ENCODE assay signal across 8 cellular contexts in the genomic region with DNA sequence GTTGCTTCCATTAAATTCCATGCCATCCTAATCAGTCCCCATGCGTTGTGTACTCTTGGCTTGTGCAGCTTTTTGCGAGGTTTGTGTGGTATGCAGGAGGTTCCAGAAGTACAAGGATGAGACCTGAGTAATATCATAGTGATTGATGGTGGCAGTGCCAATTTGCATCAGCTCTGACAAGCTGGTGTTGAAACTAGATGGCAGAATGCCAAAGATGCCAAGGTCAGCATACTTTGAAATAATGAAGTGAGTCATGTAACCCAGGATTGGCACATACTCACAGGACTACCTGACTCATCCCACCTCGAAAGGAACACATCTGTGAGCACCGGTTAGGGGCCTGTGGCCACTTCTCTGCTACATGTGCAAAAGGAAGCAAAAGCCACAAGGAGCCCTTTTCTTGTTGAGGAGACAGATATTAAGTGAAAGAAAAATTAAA. TPM values are rescaled to one million over a fixed set of nuclear protein-coding genes. Genes with fewer than 3 reads are reported as not detected.
DNase-seq lines count a peak whose midpoint lies in the region; ATAC-seq, FAIRE-seq and TF ChIP-seq lines count a peak whose summit lies in the region.

No MANE protein-coding gene starts in this region.

- DNase-seq in NCI-H1694 (lab: John Stamatoyannopoulos, UW) (peak; percentile 31), endothelial cell of umbilical vein (ENCODE audit: low read depth, low spot score) (peak; percentile 79), prostate gland (ENCODE audit: low spot score) (peak; percentile 82), DMS79 (lab: John Stamatoyannopoulos, UW) (no peak), retina (no peak)
- DNase-seq in activated CD4-positive, alpha-beta T cell treated with anti-CD3 and anti-CD28 coated beads, Interleukin-2, amount 10 ng/mL, durations not matched to agents 7 days and 5 days = peak; percentile 68

- H3K27ac ChIP-seq in endothelial cell of umbilical vein (ENCODE audit: insufficient read depth, low read depth, low read length) (no peak overlapping the region), prostate gland (peak overlapping the region; percentile 43 to 59)

- no peaks in the 10 kb centered on the region for H3K79me2 ChIP-seq in endothelial cell of umbilical vein (ENCODE audit: control insufficient read depth, insufficient read depth, low read length)

- intact Hi-C loops in endothelial cell of umbilical vein (cut with micrococcal nuclease) = loop anchor here (1.0 kb wide), 1 partner anchor 13 kb away; no protein-coding TSS in a partner anchor
- intact Hi-C loops in prostate gland (cut with DNase I) = no loop called here

- H3K4me1 ChIP-seq in endothelial cell of umbilical vein (ENCODE audit: control insufficient read depth, extremely low read depth, insufficient read depth, low read length) (peaks cover 33% of the 10 kb centered on the region), prostate gland (replicated peaks) (peaks cover 11% of the 10 kb centered on the region)

- no peak overlapping the region for H3K4me2 ChIP-seq in endothelial cell of umbilical vein (ENCODE audit: insufficient read depth, low read length)

- POLR2A ChIA-PET in activated CD4-positive, alpha-beta T cell treated with anti-CD3 and anti-CD28 coated beads, Interleukin-2, amount 10 ng/mL, durations not matched to agents 7 days and 5 days (lab: Charles Lee) = no interaction called here
- POLR2A ChIA-PET in endothelial cell of umbilical vein (lab: Charles Lee) = no interaction called here

- no peak overlapping the region for H3K9ac ChIP-seq in endothelial cell of umbilical vein (replicated peaks; ENCODE audit: extremely low read depth, insufficient read depth, low read length)

- no TSS peak for BruUV-seq in endothelial cell of umbilical vein (replicated peaks; lab: Mats Ljungman, UMichigan)

- no peaks in the 10 kb centered on the region for H4K20me1 ChIP-seq in endothelial cell of umbilical vein (replicated peaks; ENCODE audit: control insufficient read depth, extremely low read depth, insufficient read depth, low read length)

- H3K4me1 Mint-ChIP-seq in activated CD4-positive, alpha-beta T cell treated with anti-CD3 and anti-CD28 coated beads, Interleukin-2, amount 10 ng/mL, durations not matched to agents 7 days and 5 days = peaks cover 34% of the 10 kb centered on the region

- no peaks in the 10 kb centered on the region for H3K27me3 Mint-ChIP-seq in activated CD4-positive, alpha-beta T cell treated with anti-CD3 and anti-CD28 coated beads, Interleukin-2, amount 10 ng/mL, durations not matched to agents 7 days and 5 days

- H3K36me3 Mint-ChIP-seq in activated CD4-positive, alpha-beta T cell treated with anti-CD3 and anti-CD28 coated beads, Interleukin-2, amount 10 ng/mL, durations not matched to agents 7 days and 5 days (ENCODE audit: low read depth) = peaks cover 14% of the 10 kb centered on the region

- 26% methylated on average over 4 of the region's 4 CpGs for WGBS in prostate gland

- H3K4me3 ChIP-seq in endothelial cell of umbilical vein (replicated peaks in 1 of 3; ENCODE audit: insufficient read depth in 1 of 3, low read depth in 1 of 3, low read length in 3 of 3) (no peak overlapping the region), prostate gland (no peak overlapping the region)

- peak; percentile 91 for ATAC-seq in GM18505 (IDR thresholded peaks at IDR 0.05; ENCODE audit: unreplicated experiment)
- peak; percentile 81 for ATAC-seq in HG02642 (IDR thresholded peaks at IDR 0.05; ENCODE audit: poor library complexity, unreplicated experiment)

- H3K4me3 Mint-ChIP-seq in activated CD4-positive, alpha-beta T cell treated with anti-CD3 and anti-CD28 coated beads, Interleukin-2, amount 10 ng/mL, durations not matched to agents 7 days and 5 days = no peak overlapping the region

- CTCF ChIA-PET in activated CD4-positive, alpha-beta T cell treated with anti-CD3 and anti-CD28 coated beads, Interleukin-2, amount 10 ng/mL, durations not matched to agents 7 days and 5 days (lab: Charles Lee) = interaction anchor here (0.9 to 1.6 kb wide), 2 partner anchors 13 to 71 kb away, joined by 3 read pairs; no protein-coding TSS in a partner anchor
- CTCF ChIA-PET in endothelial cell of umbilical vein (lab: Charles Lee) = no interaction called here

- H3K27me3 ChIP-seq in endothelial cell of umbilical vein (ENCODE audit: control insufficient read depth in 2 of 2, insufficient read depth in 2 of 2, low read length in 2 of 2) (no peaks in the 10 kb centered on the region), prostate gland (replicated peaks; ENCODE audit: insufficient read depth) (no peaks in the 10 kb centered on the region)

- TF ChIP-seq POLR2A in GM18505 (IDR thresholded peaks at IDR 0.05; ENCODE audit: borderline replicate concordance, extremely low read depth, insufficient read depth, insufficient read length) = no peak
- no peak for TF ChIP-seq POLR2A in endothelial cell of umbilical vein (IDR thresholded peaks at IDR 0.05; ENCODE audit: low read depth, low read length)
- no peak for TF ChIP-seq POLR2A in prostate gland (IDR thresholded peaks at IDR 0.05)

- H3K27ac Mint-ChIP-seq in activated CD4-positive, alpha-beta T cell treated with anti-CD3 and anti-CD28 coated beads, Interleukin-2, amount 10 ng/mL, durations not matched to agents 7 days and 5 days = no peak overlapping the region

- FAIRE-seq in endothelial cell of umbilical vein (lab: Jason Lieb, UNC) = no peak

- H3K9me1 ChIP-seq in endothelial cell of umbilical vein (replicated peaks; ENCODE audit: control insufficient read depth, extremely low read depth, insufficient read depth, low read length) = no peaks in the 10 kb centered on the region

- dilution Hi-C loops in endothelial cell of umbilical vein (cut with MboI; ENCODE audit: extremely low pct_ligation_motif_present, low sequenced_read_pairs) = no loop called here

- H3K9me3 Mint-ChIP-seq in activated CD4-positive, alpha-beta T cell treated with anti-CD3 and anti-CD28 coated beads, Interleukin-2, amount 10 ng/mL, durations not matched to agents 7 days and 5 days = no peaks in the 10 kb centered on the region

- TF ChIP-seq CTCF in endothelial cell of umbilical vein (IDR thresholded peaks at IDR 0.05; ENCODE audit: extremely low read depth in 1 of 2, insufficient read depth in 1 of 2, low read depth in 1 of 2, low read length in 2 of 2) (no peak), prostate gland (IDR thresholded peaks at IDR 0.05) (no peak)

- no peaks in the 10 kb centered on the region for H3K9me3 ChIP-seq in endothelial cell of umbilical vein (replicated peaks; ENCODE audit: control insufficient read depth, insufficient read depth, low read length)
- no peaks in the 10 kb centered on the region for H3K9me3 ChIP-seq in prostate gland

- H2AFZ ChIP-seq in endothelial cell of umbilical vein (ENCODE audit: low read depth, low read length) = no peak overlapping the region

- H3K36me3 ChIP-seq in endothelial cell of umbilical vein (ENCODE audit: control insufficient read depth in 2 of 2, extremely low read depth in 1 of 2, insufficient read depth in 2 of 2, low read length in 2 of 2) (no peaks in the 10 kb centered on the region), prostate gland (no peaks in the 10 kb centered on the region)

TF ChIP-seq in endothelial cell of umbilical vein, 7 proteins besides CTCF, POLR2A, EP300 and RAD21:
- TF ChIP-seq, protein P1, sequence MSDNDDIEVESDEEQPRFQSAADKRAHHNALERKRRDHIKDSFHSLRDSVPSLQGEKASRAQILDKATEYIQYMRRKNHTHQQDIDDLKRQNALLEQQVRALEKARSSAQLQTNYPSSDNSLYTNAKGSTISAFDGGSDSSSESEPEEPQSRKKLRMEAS (IDR thresholded peaks at IDR 0.05; ENCODE audit: insufficient read depth, insufficient read length) = no peak
- no peak for TF ChIP-seq GATA2 (IDR thresholded peaks at IDR 0.05; ENCODE audit: insufficient read depth, insufficient read length, low read depth, low read length)
- no peak for TF ChIP-seq EZH2 (IDR thresholded peaks at IDR 0.05; ENCODE audit: borderline replicate concordance, low read depth, low read length, severe bottlenecking)
- no peak for TF ChIP-seq MYC (IDR thresholded peaks at IDR 0.05; ENCODE audit: low read depth, low read length)
- TF ChIP-seq FOS (IDR thresholded peaks at IDR 0.05; ENCODE audit: borderline replicate concordance, insufficient read depth, low read length) = peak; percentile 86
- peak; percentile 79 for TF ChIP-seq JUN (IDR thresholded peaks at IDR 0.05; ENCODE audit: borderline replicate concordance, insufficient read depth, insufficient read length, low read depth)
- TF ChIP-seq POLR2AphosphoS5 (IDR thresholded peaks at IDR 0.05; ENCODE audit: insufficient read depth, low read depth, low read length) = peak; percentile 35
TF ChIP-seq in endothelial cell of umbilical vein: peak in this region for 3.

RNA-seq across cellular contexts. Expression of a gene that starts 14.3 kb away (rescaled TPM):
- 10 to 100 TPM; 84.5 to 91.3 TPM for total RNA-seq in activated CD4-positive, alpha-beta T cell treated with anti-CD3 and anti-CD28 coated beads, Interleukin-2, amount 10 ng/mL, durations not matched to agents 7 days and 5 days
- total RNA-seq in endothelial cell of umbilical vein (9.7 and 11.0 TPM in 2 replicates), prostate gland (10 to 100 TPM; 16.4 to 31.7 TPM)
- 1.9 and 2.6 TPM in 2 replicates for polyA plus RNA-seq in endothelial cell of umbilical vein
- polyA plus RNA-seq in endothelial cell of umbilical vein (2011; cell fraction: cytosol; rRNA removed) = 2.5 and 2.9 TPM in 2 replicates
- 9.0 and 9.8 TPM in 2 replicates for polyA plus RNA-seq in endothelial cell of umbilical vein (2011; cell fraction: nucleus; rRNA removed)
- 4.0 and 4.2 TPM in 2 replicates for polyA plus RNA-seq in endothelial cell of umbilical vein (2012)
- 2.7 and 9.6 TPM in 2 replicates for polyA minus RNA-seq in endothelial cell of umbilical vein
- polyA minus RNA-seq in endothelial cell of umbilical vein (2011; cell fraction: cytosol; rRNA and poly(A)+ RNA removed) = 3.6 TPM
- polyA minus RNA-seq in endothelial cell of umbilical vein (2011; cell fraction: nucleus; rRNA and poly(A)+ RNA removed) = 11.3 and 11.6 TPM in 2 replicates

RNA-seq across cellular contexts. Expression of a gene that starts 42.5 kb away (rescaled TPM):
- total RNA-seq in activated CD4-positive, alpha-beta T cell treated with anti-CD3 and anti-CD28 coated beads, Interleukin-2, amount 10 ng/mL, durations not matched to agents 7 days and 5 days = not detected
- total RNA-seq in endothelial cell of umbilical vein = not detected in 2 replicates
- not detected in 2 replicates for polyA plus RNA-seq in endothelial cell of umbilical vein
- polyA plus RNA-seq in endothelial cell of umbilical vein (2011; cell fraction: cytosol; rRNA removed) = not detected in 2 replicates
- not detected in 2 replicates for polyA plus RNA-seq in endothelial cell of umbilical vein (2011; cell fraction: nucleus; rRNA removed)
- 0.20 and 0.22 TPM in 2 replicates for polyA plus RNA-seq in endothelial cell of umbilical vein (2012)
- not detected in 2 replicates for polyA minus RNA-seq in endothelial cell of umbilical vein
- polyA minus RNA-seq in endothelial cell of umbilical vein (2011; cell fraction: cytosol; rRNA and poly(A)+ RNA removed) = not detected
- polyA minus RNA-seq in endothelial cell of umbilical vein (2011; cell fraction: nucleus; rRNA and poly(A)+ RNA removed) = not detected in 2 replicates
- under 1 TPM in 1 of 2 donors, not detected in 1; 0.97 TPM for total RNA-seq in prostate gland

Comparison
In these comparisons a context has a peak if more than half of its experiments do, and no peak if none do; other contexts are left out.
1. DNase-seq: peak in NCI-H1694 (single experiment), activated CD4-positive, alpha-beta T cell treated with anti-CD3 and anti-CD28 coated beads, Interleukin-2, amount 10 ng/mL, durations not matched to agents 7 days and 5 days (single experiment), endothelial cell of umbilical vein (single experiment) and prostate gland (single experiment); none in DMS79 (single experiment) and retina (single experiment).